25 cellular contexts compared by ENCODE assay signal in genomic region chr7:45677311-45677900, GRCh38.
"Had no signal": no experiment of that assay in that cellular context is flagged by ENCODE, and none has a peak within 500 bp of the region (broad histone marks: within the 10 kb centered on the region; RNA-seq: fewer than 3 reads in every experiment).

No MANE protein-coding gene starts in this region.

- H3K4me1 ChIP-seq: gastrocnemius medialis, pancreas, prostate gland, sigmoid colon, tibial nerve, uterus had no signal

- H3K36me3 ChIP-seq: brain microvascular endothelial cell, gastrocnemius medialis, pancreas, prostate gland, sigmoid colon, tibial nerve, uterus had no signal

- H3K27me3 ChIP-seq: brain microvascular endothelial cell, gastrocnemius medialis, pancreas, sigmoid colon, tibial nerve, uterus had no signal

- H3K9me3 ChIP-seq: gastrocnemius medialis, pancreas, prostate gland, sigmoid colon, tibial nerve, uterus had no signal

- DNase-seq: activated B cell treated with CpG ODN at 0.5 μM for 24 hours; activated CD8-positive, alpha-beta memory T cell treated with anti-CD3 and anti-CD28 coated beads, Interleukin-2, amount 50 U/mL, for 4 hours; activated gamma-delta T cell; activated naive CD4-positive, alpha-beta T cell treated with anti-CD3 and anti-CD28 coated beads, Interleukin-2, amount 50 U/mL, for 16 hours; activated T-cell treated with anti-CD3 and anti-CD28 coated beads, Interleukin-2, amount 50 U/mL, for 24 hours; amniotic stem cell; brain microvascular endothelial cell; caudate nucleus; effector CD4-positive, alpha-beta T cell; gastrocnemius medialis; glutamatergic neuron; left cardiac atrium; midbrain; naive thymus-derived CD4-positive, alpha-beta T cell; retina; sigmoid colon; small intestine; stimulated activated CD4-positive, alpha-beta T cell treated with anti-CD3 and anti-CD28 coated beads, Interleukin-1b, Interleukin-23, amount 100 ng/mL, for 48 hours; stimulated activated naive CD4-positive, alpha-beta T cell; T-helper 1 cell; uterus had no signal

- ATAC-seq: gastrocnemius medialis; left cardiac atrium; naive thymus-derived CD4-positive, alpha-beta T cell; pancreas had no signal

- H3K27ac ChIP-seq: brain microvascular endothelial cell, epithelial cell of prostate, gastrocnemius medialis, pancreas, prostate gland, sigmoid colon, tibial nerve, uterus had no signal

- H3K4me3 ChIP-seq: gastrocnemius medialis, pancreas, prostate gland, sigmoid colon, tibial nerve, uterus had no signal
